Comparison of ENCODE assay signal across 1 cellular context in genomic region chr5:62534461-62535236, GRCh38.
TF ChIP-seq lines count a peak whose summit lies in the region.

No MANE protein-coding gene starts in this region.

TF ChIP-seq in HEK293, 187 proteins besides CTCF, POLR2A, EP300 and RAD21 (continued from another document):
- TF ChIP-seq, protein P1, sequence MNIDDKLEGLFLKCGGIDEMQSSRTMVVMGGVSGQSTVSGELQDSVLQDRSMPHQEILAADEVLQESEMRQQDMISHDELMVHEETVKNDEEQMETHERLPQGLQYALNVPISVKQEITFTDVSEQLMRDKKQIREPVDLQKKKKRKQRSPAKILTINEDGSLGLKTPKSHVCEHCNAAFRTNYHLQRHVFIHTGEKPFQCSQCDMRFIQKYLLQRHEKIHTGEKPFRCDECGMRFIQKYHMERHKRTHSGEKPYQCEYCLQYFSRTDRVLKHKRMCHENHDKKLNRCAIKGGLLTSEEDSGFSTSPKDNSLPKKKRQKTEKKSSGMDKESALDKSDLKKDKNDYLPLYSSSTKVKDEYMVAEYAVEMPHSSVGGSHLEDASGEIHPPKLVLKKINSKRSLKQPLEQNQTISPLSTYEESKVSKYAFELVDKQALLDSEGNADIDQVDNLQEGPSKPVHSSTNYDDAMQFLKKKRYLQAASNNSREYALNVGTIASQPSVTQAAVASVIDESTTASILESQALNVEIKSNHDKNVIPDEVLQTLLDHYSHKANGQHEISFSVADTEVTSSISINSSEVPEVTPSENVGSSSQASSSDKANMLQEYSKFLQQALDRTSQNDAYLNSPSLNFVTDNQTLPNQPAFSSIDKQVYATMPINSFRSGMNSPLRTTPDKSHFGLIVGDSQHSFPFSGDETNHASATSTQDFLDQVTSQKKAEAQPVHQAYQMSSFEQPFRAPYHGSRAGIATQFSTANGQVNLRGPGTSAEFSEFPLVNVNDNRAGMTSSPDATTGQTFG (tag by site-specific recombination; IDR thresholded peaks at IDR 0.05; ENCODE audit: borderline replicate concordance) = no peak
- TF ChIP-seq ZNF394 (tag by site-specific recombination; IDR thresholded peaks at IDR 0.05; ENCODE audit: borderline replicate concordance) (peak; percentile 79; the same call in 1 of the 2 replicates), ZNF660 (tag by site-specific recombination; IDR thresholded peaks at IDR 0.05) (no peak), ZBTB17 (tag by site-specific recombination; IDR thresholded peaks at IDR 0.05) (no peak), ZBTB11 (tag by site-specific recombination; conservative IDR thresholded peaks at IDR 0.05; ENCODE audit: low read depth) (peak; percentile 61), ZNF704 (tag by site-specific recombination; IDR thresholded peaks at IDR 0.05) (no peak), ZNF777 (tag by site-specific recombination; IDR thresholded peaks at IDR 0.05; ENCODE audit: borderline replicate concordance) (no peak), ZNF747 (tag by site-specific recombination; IDR thresholded peaks at IDR 0.05) (no peak), ZNF555 (tag by site-specific recombination; conservative IDR thresholded peaks at IDR 0.05) (peak; percentile 61), ZNF114 (tag by site-specific recombination; IDR thresholded peaks at IDR 0.05) (no peak), ZNF274 (IDR thresholded peaks at IDR 0.05; ENCODE audit: low read length) (no peak), ZNF274 (tag by site-specific recombination; IDR thresholded peaks at IDR 0.05; ENCODE audit: borderline replicate concordance) (no peak)
